ENCODE assay signal across 14 cellular contexts in genomic region chr17:43040655-43041054, GRCh38.
"Had no signal": no experiment of that assay in that cellular context is flagged by ENCODE, and none has a peak within 500 bp of the region (broad histone marks: within the 10 kb centered on the region; RNA-seq: fewer than 3 reads in every experiment).

No MANE protein-coding gene starts in this region.

- ATAC-seq: activated CD4-positive, CD25-positive, alpha-beta regulatory T cell treated with anti-CD3 and anti-CD28 coated beads, Interleukin-2, amount 50 U/mL, for 24 hours; stimulated activated effector memory CD8-positive, alpha-beta T cell treated with anti-CD3 and anti-CD28 coated beads, Interleukin-12 subunit alpha, Interleukin-12 subunit beta, amount 100 ng/mL, for 72 hours had no signal

- H3K4me1 Mint-ChIP-seq: activated naive CD4-positive, alpha-beta T cell treated with anti-CD3 and anti-CD28 coated beads, Interleukin-2, amount 50 U/mL, for 24 hours; stimulated activated effector memory CD8-positive, alpha-beta T cell treated with anti-CD3 and anti-CD28 coated beads, Interleukin-12 subunit alpha, Interleukin-12 subunit beta, amount 100 ng/mL, for 72 hours had no signal

- H3K27ac Mint-ChIP-seq: activated naive CD4-positive, alpha-beta T cell treated with anti-CD3 and anti-CD28 coated beads, Interleukin-2, amount 50 U/mL, for 24 hours; stimulated activated effector memory CD8-positive, alpha-beta T cell treated with anti-CD3 and anti-CD28 coated beads, Interleukin-12 subunit alpha, Interleukin-12 subunit beta, amount 100 ng/mL, for 72 hours had no signal

- H3K9me3 Mint-ChIP-seq: activated naive CD4-positive, alpha-beta T cell treated with anti-CD3 and anti-CD28 coated beads, Interleukin-2, amount 50 U/mL, for 24 hours; stimulated activated effector memory CD8-positive, alpha-beta T cell treated with anti-CD3 and anti-CD28 coated beads, Interleukin-12 subunit alpha, Interleukin-12 subunit beta, amount 100 ng/mL, for 72 hours had no signal

- H3K36me3 Mint-ChIP-seq: activated naive CD4-positive, alpha-beta T cell treated with anti-CD3 and anti-CD28 coated beads, Interleukin-2, amount 50 U/mL, for 24 hours had no signal

- H3K27ac ChIP-seq: brain microvascular endothelial cell, right atrium auricular region, tibial artery had no signal

- DNase-seq: activated CD4-positive, alpha-beta T cell treated with anti-CD3 and anti-CD28 coated beads, Interleukin-2, amount 50 U/mL, for 4 hours; activated effector memory CD4-positive, alpha-beta T cell treated with Interleukin-2 at 50 U/mL for 16 hours; activated T-cell treated with anti-CD3 and anti-CD28 coated beads, Interleukin-2, amount 50 U/mL, for 1 hour; amygdala; brain microvascular endothelial cell; cerebellar nuclear complex; dermis blood vessel endothelial cell; mesenchymal stem cell; tibial artery had no signal

- H3K4me3 ChIP-seq: right atrium auricular region, smooth muscle cell, tibial artery had no signal

- H3K36me3 ChIP-seq: brain microvascular endothelial cell, right atrium auricular region, tibial artery had no signal

- H3K27me3 ChIP-seq: brain microvascular endothelial cell, right atrium auricular region, tibial artery had no signal

- H3K9me3 ChIP-seq: right atrium auricular region, tibial artery had no signal

- H3K27me3 Mint-ChIP-seq: activated naive CD4-positive, alpha-beta T cell treated with anti-CD3 and anti-CD28 coated beads, Interleukin-2, amount 50 U/mL, for 24 hours had no signal

- H3K4me1 ChIP-seq: right atrium auricular region, tibial artery had no signal

- H3K4me3 Mint-ChIP-seq: activated naive CD4-positive, alpha-beta T cell treated with anti-CD3 and anti-CD28 coated beads, Interleukin-2, amount 50 U/mL, for 24 hours; stimulated activated effector memory CD8-positive, alpha-beta T cell treated with anti-CD3 and anti-CD28 coated beads, Interleukin-12 subunit alpha, Interleukin-12 subunit beta, amount 100 ng/mL, for 72 hours had no signal
